ENCODE assay signal across 1 cellular context in genomic region chr13:50678464-50679162, GRCh38.
TF ChIP-seq lines count a peak whose summit lies in the region.

No MANE protein-coding gene starts in this region.

TF ChIP-seq in SK-N-SH, 30 proteins besides CTCF, POLR2A, EP300 and RAD21 (continued from another document):
- TF ChIP-seq PBX3 (IDR thresholded peaks at IDR 0.05) (no peak), EZH2phosphoT487 (IDR thresholded peaks at IDR 0.05; ENCODE audit: borderline replicate concordance, low read depth) (no peak), USF2 (IDR thresholded peaks at IDR 0.05; ENCODE audit: borderline replicate concordance, low read depth, low read length) (no peak), MAX (IDR thresholded peaks at IDR 0.05; ENCODE audit: low read depth) (no peak), ZBTB33 (IDR thresholded peaks at IDR 0.05; ENCODE audit: borderline replicate concordance, low read depth) (no peak), IRF3 (IDR thresholded peaks at IDR 0.05; ENCODE audit: low read depth, low read length) (no peak)
